ENCODE assay signal across 9 cellular contexts in genomic region chr2:73896362-73897239, GRCh38. TPM values are rescaled to one million over a fixed set of nuclear protein-coding genes. Genes with fewer than 3 reads are reported as not detected.
DNase-seq lines count a peak whose midpoint lies in the region; ATAC-seq and TF ChIP-seq lines count a peak whose summit lies in the region.
"Had no signal": no experiment of that assay in that cellular context is flagged by ENCODE, and none has a peak within 500 bp of the region (broad histone marks: within the 10 kb centered on the region; RNA-seq: fewer than 3 reads in every experiment).

No MANE protein-coding gene starts in this region.

- H3K27ac ChIP-seq in GM23338 (ENCODE audit: low read depth), result no peak overlapping the region
- H3K27ac ChIP-seq in hepatocyte, result no peak overlapping the region
- H3K27ac ChIP-seq: suprapubic skin had no signal

- H3K9me2 ChIP-seq in GM23338 (ENCODE audit: insufficient read depth) (no peaks in the 10 kb centered on the region), hepatocyte (replicated peaks; ENCODE audit: insufficient read depth) (no peaks in the 10 kb centered on the region)

- DNase-seq in CD1c-positive myeloid dendritic cell (ENCODE audit: extremely low spot score) (peak; percentile 28), GM23338 (ENCODE audit: low spot score) (peak; percentile 13), kidney tubule cell (ENCODE audit: low spot score) (peak; percentile 69), DMS79 treated with DMSO at 0.1 percent for 48 hours (lab: John Stamatoyannopoulos, UW) (no peak), HUDEP-2 (lab: John Stamatoyannopoulos, UW; ENCODE audit: unreplicated experiment in 76 of 76) (no peak), hepatocyte (ENCODE audit: low spot score) (no peak), GF-D8 (lab: John Stamatoyannopoulos, UW) (no peak)
- peak; percentile 57 for DNase-seq in activated CD4-positive, alpha-beta memory T cell treated with anti-CD3 and anti-CD28 coated beads, Interleukin-2, amount 10 ng/mL, durations not matched to agents 7 days and 5 days

- H2AFZ ChIP-seq in GM23338 (peak overlapping the region; percentile 87), hepatocyte (no peak overlapping the region)

- CTCF ChIA-PET in activated CD4-positive, alpha-beta memory T cell treated with anti-CD3 and anti-CD28 coated beads, Interleukin-2, amount 10 ng/mL, durations not matched to agents 7 days and 5 days (lab: Charles Lee), result interaction anchor here (0.6 to 0.7 kb wide), 2 partner anchors 114 to 251 kb away, joined by 3 to 4 read pairs; no protein-coding TSS in a partner anchor

- H4K20me1 ChIP-seq in GM23338 (replicated peaks; ENCODE audit: insufficient read depth) (no peaks in the 10 kb centered on the region), hepatocyte (ENCODE audit: insufficient read depth, poor library complexity, severe bottlenecking) (no peaks in the 10 kb centered on the region)

- no peaks in the 10 kb centered on the region for H3K9me3 ChIP-seq in hepatocyte (ENCODE audit: low read depth)
- H3K9me3 ChIP-seq: suprapubic skin had no signal

- H3K79me2 ChIP-seq in GM23338 (replicated peaks; ENCODE audit: insufficient read depth) (no peaks in the 10 kb centered on the region), hepatocyte (no peaks in the 10 kb centered on the region)

- H3K36me3 ChIP-seq in GM23338 (ENCODE audit: insufficient read depth) (no peaks in the 10 kb centered on the region), hepatocyte (replicated peaks; ENCODE audit: insufficient read depth, low read depth) (no peaks in the 10 kb centered on the region)
- H3K36me3 ChIP-seq: suprapubic skin had no signal

- H3K27me3 Mint-ChIP-seq in GM23338 (ENCODE audit: insufficient read depth, low read depth, poor library complexity), result peaks cover 7% of the 10 kb centered on the region
- H3K27me3 Mint-ChIP-seq in activated CD4-positive, alpha-beta memory T cell treated with anti-CD3 and anti-CD28 coated beads, Interleukin-2, amount 10 ng/mL, durations not matched to agents 7 days and 5 days, result peaks cover 3% of the 10 kb centered on the region

- H3K4me2 ChIP-seq in GM23338 (no peak overlapping the region), hepatocyte (no peak overlapping the region)

- H3K4me1 Mint-ChIP-seq in GM23338, result peaks cover 15% of the 10 kb centered on the region
- peaks cover 40% of the 10 kb centered on the region for H3K4me1 Mint-ChIP-seq in activated CD4-positive, alpha-beta memory T cell treated with anti-CD3 and anti-CD28 coated beads, Interleukin-2, amount 10 ng/mL, durations not matched to agents 7 days and 5 days

- H3F3A ChIP-seq in GM23338 (replicated peaks; ENCODE audit: low read depth), result no peaks in the 10 kb centered on the region

- no peaks in the 10 kb centered on the region for H3K27me3 ChIP-seq in GM23338 (ENCODE audit: insufficient read depth)
- no peaks in the 10 kb centered on the region for H3K27me3 ChIP-seq in hepatocyte
- H3K27me3 ChIP-seq: suprapubic skin had no signal

- POLR2A ChIA-PET in activated CD4-positive, alpha-beta memory T cell treated with anti-CD3 and anti-CD28 coated beads, Interleukin-2, amount 10 ng/mL, durations not matched to agents 7 days and 5 days (lab: Charles Lee), result interaction anchor here (1.0 kb wide), 1 partner anchor 160 kb away, joined by 4 read pairs; the partner anchor contains the start of gene TPRKB

- H3K9me3 Mint-ChIP-seq in GM23338, result no peaks in the 10 kb centered on the region
- H3K9me3 Mint-ChIP-seq in activated CD4-positive, alpha-beta memory T cell treated with anti-CD3 and anti-CD28 coated beads, Interleukin-2, amount 10 ng/mL, durations not matched to agents 7 days and 5 days, result no peaks in the 10 kb centered on the region

- H3K4me3 ChIP-seq in GM23338 (no peak overlapping the region), hepatocyte (no peak overlapping the region)
- H3K4me3 ChIP-seq: suprapubic skin had no signal

- TF ChIP-seq CTCF in GM23338 (conservative IDR thresholded peaks at IDR 0.05; ENCODE audit: low read depth in 2 of 2) (no peak), hepatocyte (IDR thresholded peaks at IDR 0.05; ENCODE audit: poor library complexity) (no peak)

- no peak overlapping the region for H3K4me3 Mint-ChIP-seq in GM23338
- H3K4me3 Mint-ChIP-seq in activated CD4-positive, alpha-beta memory T cell treated with anti-CD3 and anti-CD28 coated beads, Interleukin-2, amount 10 ng/mL, durations not matched to agents 7 days and 5 days, result no peak overlapping the region

- no peaks in the 10 kb centered on the region for H3K36me3 Mint-ChIP-seq in GM23338 (ENCODE audit: low read depth)
- no peaks in the 10 kb centered on the region for H3K36me3 Mint-ChIP-seq in activated CD4-positive, alpha-beta memory T cell treated with anti-CD3 and anti-CD28 coated beads, Interleukin-2, amount 10 ng/mL, durations not matched to agents 7 days and 5 days (ENCODE audit: low read depth)

- WGBS in hepatocyte (ENCODE audit: low lambda C conversion rate, missing lambda C conversion rate), result 81% methylated on average over 15 of the region's 15 CpGs

- ATAC-seq in GM23338, result no peak; the same call in 1 of the 3 replicates

- H3K4me1 ChIP-seq in GM23338 (ENCODE audit: insufficient read depth), result no peaks in the 10 kb centered on the region
- peaks cover 5% of the 10 kb centered on the region for H3K4me1 ChIP-seq in hepatocyte (ENCODE audit: insufficient read depth)

- no peak overlapping the region for H3K27ac Mint-ChIP-seq in GM23338
- peak overlapping the region; percentile 75 for H3K27ac Mint-ChIP-seq in activated CD4-positive, alpha-beta memory T cell treated with anti-CD3 and anti-CD28 coated beads, Interleukin-2, amount 10 ng/mL, durations not matched to agents 7 days and 5 days

TF ChIP-seq in GM23338, 12 proteins besides CTCF, POLR2A, EP300 and RAD21 (continues in another document):
- no peak for TF ChIP-seq POLR2AphosphoS5 (IDR thresholded peaks at IDR 0.05; ENCODE audit: low read depth)
- no peak for TF ChIP-seq ZNF331 (CRISPR knock-in tag; IDR thresholded peaks at IDR 0.05; ENCODE audit: low read depth)
- TF ChIP-seq, protein P1, sequence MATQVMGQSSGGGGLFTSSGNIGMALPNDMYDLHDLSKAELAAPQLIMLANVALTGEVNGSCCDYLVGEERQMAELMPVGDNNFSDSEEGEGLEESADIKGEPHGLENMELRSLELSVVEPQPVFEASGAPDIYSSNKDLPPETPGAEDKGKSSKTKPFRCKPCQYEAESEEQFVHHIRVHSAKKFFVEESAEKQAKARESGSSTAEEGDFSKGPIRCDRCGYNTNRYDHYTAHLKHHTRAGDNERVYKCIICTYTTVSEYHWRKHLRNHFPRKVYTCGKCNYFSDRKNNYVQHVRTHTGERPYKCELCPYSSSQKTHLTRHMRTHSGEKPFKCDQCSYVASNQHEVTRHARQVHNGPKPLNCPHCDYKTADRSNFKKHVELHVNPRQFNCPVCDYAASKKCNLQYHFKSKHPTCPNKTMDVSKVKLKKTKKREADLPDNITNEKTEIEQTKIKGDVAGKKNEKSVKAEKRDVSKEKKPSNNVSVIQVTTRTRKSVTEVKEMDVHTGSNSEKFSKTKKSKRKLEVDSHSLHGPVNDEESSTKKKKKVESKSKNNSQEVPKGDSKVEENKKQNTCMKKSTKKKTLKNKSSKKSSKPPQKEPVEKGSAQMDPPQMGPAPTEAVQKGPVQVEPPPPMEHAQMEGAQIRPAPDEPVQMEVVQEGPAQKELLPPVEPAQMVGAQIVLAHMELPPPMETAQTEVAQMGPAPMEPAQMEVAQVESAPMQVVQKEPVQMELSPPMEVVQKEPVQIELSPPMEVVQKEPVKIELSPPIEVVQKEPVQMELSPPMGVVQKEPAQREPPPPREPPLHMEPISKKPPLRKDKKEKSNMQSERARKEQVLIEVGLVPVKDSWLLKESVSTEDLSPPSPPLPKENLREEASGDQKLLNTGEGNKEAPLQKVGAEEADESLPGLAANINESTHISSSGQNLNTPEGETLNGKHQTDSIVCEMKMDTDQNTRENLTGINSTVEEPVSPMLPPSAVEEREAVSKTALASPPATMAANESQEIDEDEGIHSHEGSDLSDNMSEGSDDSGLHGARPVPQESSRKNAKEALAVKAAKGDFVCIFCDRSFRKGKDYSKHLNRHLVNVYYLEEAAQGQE (IDR thresholded peaks at IDR 0.05; ENCODE audit: unreplicated experiment), result no peak
- no peak for TF ChIP-seq ZNF114 (CRISPR knock-in tag; IDR thresholded peaks at IDR 0.05)
- no peak for TF ChIP-seq STAT1 (IDR thresholded peaks at IDR 0.05; ENCODE audit: unreplicated experiment)
- TF ChIP-seq CREB1 (CRISPR knock-in tag; IDR thresholded peaks at IDR 0.05; ENCODE audit: low read depth), result no peak
- TF ChIP-seq JUNB (IDR thresholded peaks at IDR 0.05; ENCODE audit: unreplicated experiment), result no peak
- no peak for TF ChIP-seq EZH2 (IDR thresholded peaks at IDR 0.05; ENCODE audit: low read depth, unreplicated experiment)
- no peak for TF ChIP-seq NANOG (IDR thresholded peaks at IDR 0.05; ENCODE audit: borderline replicate concordance)

RNA-seq across cellular contexts. Expression of gene ACTG2, which starts 3.8 kb away (rescaled TPM):
- 8.5 and 8.8 TPM in 2 replicates for total RNA-seq in GM23338 (2014; rRNA removed; shearing (Covaris generic))
- polyA plus RNA-seq in GM23338 (2016; fragmentation: Nextera tagmentation; extraction: Ambion mirVana), result 6.3 and 8.0 TPM in 2 replicates
- total RNA-seq in activated CD4-positive, alpha-beta memory T cell treated with anti-CD3 and anti-CD28 coated beads, Interleukin-2, amount 10 ng/mL, durations not matched to agents 7 days and 5 days, result not detected
- 20.3 and 25.6 TPM in 2 replicates for total RNA-seq in hepatocyte
- polyA plus RNA-seq in hepatocyte, result 41.1 and 44.5 TPM in 2 replicates

RNA-seq across cellular contexts. Expression of gene DGUOK, which starts 30.1 kb away (rescaled TPM):
- 57.2 and 68.4 TPM in 2 replicates for total RNA-seq in GM23338 (2014; rRNA removed; shearing (Covaris generic))
- polyA plus RNA-seq in GM23338 (2016; fragmentation: Nextera tagmentation; extraction: Ambion mirVana), result 287 and 292 TPM in 2 replicates
- 10 to 100 TPM; 75.6 to 76.3 TPM for total RNA-seq in activated CD4-positive, alpha-beta memory T cell treated with anti-CD3 and anti-CD28 coated beads, Interleukin-2, amount 10 ng/mL, durations not matched to agents 7 days and 5 days
- 68.0 and 75.8 TPM in 2 replicates for total RNA-seq in hepatocyte
- polyA plus RNA-seq in hepatocyte, result 111 and 116 TPM in 2 replicates

Comparison
In these comparisons a context has a peak if more than half of its experiments do, and no peak if none do; other contexts are left out.
1. DNase-seq: peak in CD1c-positive myeloid dendritic cell (single experiment), GM23338 (single experiment), activated CD4-positive, alpha-beta memory T cell treated with anti-CD3 and anti-CD28 coated beads, Interleukin-2, amount 10 ng/mL, durations not matched to agents 7 days and 5 days (single experiment) and kidney tubule cell (single experiment); none in DMS79 treated with DMSO at 0.1 percent for 48 hours (single experiment), HUDEP-2 (0 of 76), hepatocyte (single experiment) and GF-D8 (single experiment).